Comparison of ENCODE assay signal across 17 cellular contexts in the genomic region with DNA sequence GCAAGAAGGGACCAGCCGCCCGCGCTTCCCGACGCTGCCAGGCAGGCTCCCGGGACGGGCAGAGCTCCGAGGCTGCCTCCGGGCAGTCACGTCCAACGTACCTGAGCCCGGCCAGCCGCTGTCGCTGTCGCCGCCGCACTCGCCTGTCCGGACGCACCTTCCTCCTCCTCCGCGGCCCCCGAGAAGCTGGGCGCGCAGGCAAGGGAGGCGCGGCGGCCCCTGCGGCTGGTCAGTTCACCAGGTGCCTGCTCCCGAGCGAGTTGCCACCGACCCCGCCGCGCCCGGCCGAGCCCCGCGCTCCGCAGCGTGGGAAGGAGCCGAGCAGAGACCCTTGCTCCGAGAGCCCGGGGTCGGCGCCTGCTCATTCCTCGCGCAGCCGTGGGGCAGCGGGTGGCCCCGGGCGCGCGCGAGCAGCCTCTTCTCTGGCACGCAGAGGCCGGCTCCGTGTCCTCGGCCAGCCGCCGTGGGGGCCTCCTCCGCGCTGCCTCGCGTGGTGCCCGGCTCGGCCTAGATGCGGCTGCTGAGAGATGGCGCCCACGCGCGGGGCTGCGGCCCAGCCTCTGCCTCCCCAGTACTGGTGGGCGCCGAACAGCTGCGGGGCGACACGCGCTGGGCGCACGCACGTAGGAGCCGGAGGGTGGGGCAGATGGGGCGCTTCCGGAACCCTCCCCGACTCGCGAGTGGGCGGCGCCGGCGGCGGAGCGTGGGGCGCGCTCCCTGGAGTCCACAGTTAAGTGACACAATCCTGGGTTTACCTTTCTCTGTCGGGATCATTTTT.
DNase-seq lines count a peak whose midpoint lies in the region; ATAC-seq and TF ChIP-seq lines count a peak whose summit lies in the region.
"Had no signal": no experiment of that assay in that cellular context is flagged by ENCODE, and none has a peak within 500 bp of the region (broad histone marks: within the 10 kb centered on the region; RNA-seq: fewer than 3 reads in every experiment).

No MANE protein-coding gene starts in this region.

- TF ChIP-seq CTCF in BJ (IDR thresholded peaks at IDR 0.05; ENCODE audit: insufficient read depth, low read depth, low read length) (no peak), nephron progenitor cell (IDR thresholded peaks at IDR 0.05) (no peak)

- intact Hi-C loops in left cardiac atrium (cut with DNase I), result no loop called here

- peaks cover 6% of the 10 kb centered on the region for H3K36me3 Mint-ChIP-seq in nephron progenitor cell (ENCODE audit: low read depth)

- H3K27me3 Mint-ChIP-seq in nephron progenitor cell (ENCODE audit: low read depth, poor library complexity), result peaks cover 55% of the 10 kb centered on the region

- H3K36me3 ChIP-seq in BJ (ENCODE audit: control insufficient read depth, insufficient read depth, low read length), result no peaks in the 10 kb centered on the region
- no peaks in the 10 kb centered on the region for H3K36me3 ChIP-seq in NT2/D1 (ENCODE audit: insufficient read depth, insufficient read length, low read length)
- H3K36me3 ChIP-seq: neutrophil had no signal

- H3K4me3 Mint-ChIP-seq in nephron progenitor cell, result peak overlapping the region; percentile 77

- DNase-seq in BJ (ENCODE audit: low read depth), result no peak
- peak; percentile 6 for DNase-seq in NT2/D1 (ENCODE audit: low read depth, low spot score)
- DNase-seq in left cardiac atrium, result no peak
- peak; percentile 57 for DNase-seq in nephron progenitor cell
- DNase-seq in SHP77 (lab: John Stamatoyannopoulos, UW), result no peak
- DNase-seq in epidermal melanocyte (ENCODE audit: insufficient read length, low spot score), result no peak
- DNase-seq in NCI-H146 treated with DMSO at 0.1 percent for 48 hours (lab: John Stamatoyannopoulos, UW; ENCODE audit: unreplicated experiment), result no peak
- DNase-seq: activated CD4-positive, CD25-positive, alpha-beta regulatory T cell; activated T-cell treated with anti-CD3 and anti-CD28 coated beads, Interleukin-2, amount 50 U/mL, for 72 hours; DND-41; Karpas-422; kidney glomerular epithelial cell; NCI-H2081; SK-N-SH; stimulated activated CD8-positive, alpha-beta memory T cell treated with anti-CD3 and anti-CD28 coated beads, Interleukin-4, amount 100 ng/mL, for 48 hours had no signal

- CTCF ChIA-PET in BJ (lab: Yijun Ruan, JAX), result no interaction called here

- POLR2A ChIA-PET in BJ (lab: Charles Lee), result no interaction called here

- peaks cover 19% of the 10 kb centered on the region for H3K9me3 Mint-ChIP-seq in nephron progenitor cell

- H3K4me3 ChIP-seq in BJ (ENCODE audit: low read depth, low read length) (peak overlapping the region; percentile 36), NT2/D1 (ENCODE audit: insufficient read length, low read depth) (peak overlapping the region; percentile 71)

- H3K27me3 ChIP-seq in BJ (ENCODE audit: control insufficient read depth, insufficient read depth, low read length) (peaks cover 3% of the 10 kb centered on the region; the same call in 1 of the 2 replicates), NT2/D1 (ENCODE audit: insufficient read depth, insufficient read length) (peaks cover 32% of the 10 kb centered on the region)

- peaks cover 11% of the 10 kb centered on the region for H3K4me1 Mint-ChIP-seq in nephron progenitor cell

- no peak overlapping the region for H3K27ac Mint-ChIP-seq in nephron progenitor cell
- H3K27ac Mint-ChIP-seq: activated T-cell treated with anti-CD3 and anti-CD28 coated beads, Interleukin-2, amount 50 U/mL, for 72 hours had no signal

- peak overlapping the region; percentile 83 for H3K9ac ChIP-seq in NT2/D1 (ENCODE audit: insufficient read length, low read depth)
- H3K9ac ChIP-seq: SK-N-SH had no signal

- ATAC-seq in left cardiac atrium (peak; percentile 73 to 79), GM21381 (IDR thresholded peaks at IDR 0.05; ENCODE audit: unreplicated experiment) (no peak)
- ATAC-seq: activated T-cell treated with anti-CD3 and anti-CD28 coated beads, Interleukin-2, amount 50 U/mL, for 72 hours had no signal

- H3K4me1 ChIP-seq in NT2/D1 (ENCODE audit: insufficient read depth, insufficient read length), result no peaks in the 10 kb centered on the region

- peaks cover 23% of the 10 kb centered on the region; the same call in 1 of the 2 replicates for H3K9me3 ChIP-seq in NT2/D1 (ENCODE audit: insufficient read depth, low read length)
- H3K9me3 ChIP-seq: neutrophil, SK-N-SH had no signal

Comparison
In these comparisons a context has a peak if more than half of its experiments do, and no peak if none do; other contexts are left out.
1. DNase-seq: peak in NT2/D1 (single experiment) and nephron progenitor cell (single experiment); none in BJ (single experiment), left cardiac atrium (single experiment), SHP77 (0 of 2), epidermal melanocyte (single experiment) and NCI-H146 treated with DMSO at 0.1 percent for 48 hours (single experiment).